In genomic region chr4:37687175-37687525, GRCh38 we compare ENCODE assay signal across 8 cellular contexts. TPM values are rescaled to one million over a fixed set of nuclear protein-coding genes. Genes with fewer than 3 reads are reported as not detected.
DNase-seq lines count a peak whose midpoint lies in the region; ATAC-seq, FAIRE-seq and TF ChIP-seq lines count a peak whose summit lies in the region.

No MANE protein-coding gene starts in this region.

- CTCF ChIA-PET in HepG2 (lab: Yijun Ruan, JAX; ENCODE audit: low intra/inter-chr PET ratio, low total read pairs) = no interaction called here

- H4K20me1 ChIP-seq in HepG2 (ENCODE audit: insufficient read depth, low read length) = no peaks in the 10 kb centered on the region

- peak overlapping the region; percentile 92 for H3K4me2 ChIP-seq in HepG2 (ENCODE audit: low read depth, low read length)

- peak overlapping the region; percentile 16 to 99 (median 92) for H3K4me3 ChIP-seq in heart right ventricle
- peak overlapping the region; percentile 64 to 75 (median 74) for H3K4me3 ChIP-seq in HepG2 (replicated peaks in 1 of 3; ENCODE audit: insufficient read depth in 1 of 3, low read depth in 2 of 3, low read length in 3 of 3)
- H3K4me3 ChIP-seq in urinary bladder (ENCODE audit: low read depth, low read length) = peak overlapping the region; percentile 42

- no peak for TF ChIP-seq RAD21 in HepG2 (CRISPR knock-in tag; IDR thresholded peaks at IDR 0.05)

- no peaks in the 10 kb centered on the region for H3K36me3 ChIP-seq in heart right ventricle
- no peaks in the 10 kb centered on the region for H3K36me3 ChIP-seq in HepG2 (replicated peaks in 1 of 2; ENCODE audit: control insufficient read depth in 1 of 2, insufficient read depth in 2 of 2, low read length in 2 of 2)
- no peaks in the 10 kb centered on the region for H3K36me3 ChIP-seq in urinary bladder (ENCODE audit: insufficient read depth)

- H3K9ac ChIP-seq in HepG2 (ENCODE audit: insufficient read depth, low read depth, low read length) = peak overlapping the region; percentile 65

- POLR2A ChIA-PET in HepG2 (lab: Yijun Ruan, JAX) = interaction anchor here (1.1 to 1.3 kb wide), 4 partner anchors 11 to 115 kb away, joined by 3 to 12 read pairs (median 6); no protein-coding TSS in a partner anchor

- TF ChIP-seq EP300 in HepG2 (IDR thresholded peaks at IDR 0.05; ENCODE audit: low read depth in 2 of 2, low read length in 2 of 2) (no peak), HepG2 (CRISPR knock-in tag; IDR thresholded peaks at IDR 0.05; ENCODE audit: borderline replicate concordance) (no peak)

- peaks cover 29% of the 10 kb centered on the region for H3K79me2 ChIP-seq in HepG2 (ENCODE audit: insufficient read depth, low read length)

- H3K27me3 ChIP-seq in heart right ventricle = no peaks in the 10 kb centered on the region
- no peaks in the 10 kb centered on the region; a peak in 1 of 5 replicates for H3K27me3 ChIP-seq in HepG2 (ENCODE audit: control insufficient read depth in 1 of 2, insufficient read depth in 2 of 2, low read length in 2 of 2)

- H2AFZ ChIP-seq in HepG2 (ENCODE audit: low read length) = peak overlapping the region; percentile 80

- H3K27ac ChIP-seq in heart right ventricle (peak overlapping the region in 9 of 10 donors; percentile 73 to 99 (median 97)), HepG2 (ENCODE audit: extremely low read length, insufficient read depth, low read length) (peak overlapping the region; percentile 63), urinary bladder (ENCODE audit: low read depth) (no peak overlapping the region)

- peaks cover 0 to 3% of the 10 kb centered on the region in 2 donors for H3K9me3 Mint-ChIP-seq in activated naive CD4-positive, alpha-beta T cell treated with anti-CD3 and anti-CD28 coated beads, Interleukin-2, amount 50 U/mL, for 72 hours

- DNase-seq in heart right ventricle = no peak
- DNase-seq in Right ventricle myocardium inferior (ENCODE audit: missing footprints) = no peak
- DNase-seq in activated naive CD4-positive, alpha-beta T cell treated with anti-CD3 and anti-CD28 coated beads, Interleukin-2, amount 50 U/mL, for 72 hours (ENCODE audit: low spot score in 2 of 2) = no peak
- no peak for DNase-seq in HepG2 (ENCODE audit: low spot score)
- no peak for DNase-seq in GM12892 (ENCODE audit: insufficient read length)
- no peak for DNase-seq in activated CD4-positive, alpha-beta T cell treated with anti-CD3 and anti-CD28 coated beads, Interleukin-2, amount 50 U/mL, for 1 hour

- intact Hi-C loops in heart right ventricle (cut with DNase I) (loop anchor here in 8 of 10 donors (5.0 to 10.0 kb wide), 9 partner anchors 52 to 348 kb away; no protein-coding TSS in a partner anchor), Right ventricle myocardium inferior (cut with DNase I) (loop anchor here (2.0 to 10.0 kb wide), 5 partner anchors 40 to 288 kb away; no protein-coding TSS in a partner anchor), HepG2 (cut with micrococcal nuclease; ENCODE audit: unreplicated experiment) (loop anchor here (5.0 to 10.0 kb wide), 2 partner anchors 95 to 978 kb away; partner anchors contain the start of gene KLF3)

- in situ Hi-C loops in HepG2 (cut with HindIII; ENCODE audit: extremely low pct_ligation_motif_present, low pct_unique_long_range_greater_than_20kb) = loop anchor here (5.0 kb wide), 1 partner anchor 85 kb away; no protein-coding TSS in a partner anchor

- peaks cover 13 to 20% of the 10 kb centered on the region in 2 donors for H3K36me3 Mint-ChIP-seq in activated naive CD4-positive, alpha-beta T cell treated with anti-CD3 and anti-CD28 coated beads, Interleukin-2, amount 50 U/mL, for 72 hours

- peaks cover 0 to 40% (median 27%) of the 10 kb centered on the region in 9 donors for H3K4me1 ChIP-seq in heart right ventricle
- peaks cover 39% of the 10 kb centered on the region for H3K4me1 ChIP-seq in HepG2 (ENCODE audit: insufficient read depth, low read length)
- no peaks in the 10 kb centered on the region for H3K4me1 ChIP-seq in urinary bladder (ENCODE audit: insufficient read depth)

- peak overlapping the region; percentile 63 to 93 for H3K27ac Mint-ChIP-seq in activated naive CD4-positive, alpha-beta T cell treated with anti-CD3 and anti-CD28 coated beads, Interleukin-2, amount 50 U/mL, for 72 hours

- WGBS in heart right ventricle, 2 donors = 30 to 34% methylated on average over 9 of the region's 9 CpGs
- WGBS in HepG2 (ENCODE audit: low lambda C conversion rate) = 9% methylated on average over 9 of the region's 9 CpGs
- 39% methylated on average over 9 of the region's 9 CpGs for WGBS in urinary bladder

- H3K9me3 ChIP-seq in heart right ventricle (no peaks in the 10 kb centered on the region), HepG2 (ENCODE audit: low read length) (no peaks in the 10 kb centered on the region)

- no peak for ATAC-seq in heart right ventricle
- no peak for ATAC-seq in Right ventricle myocardium inferior
- ATAC-seq in activated naive CD4-positive, alpha-beta T cell treated with anti-CD3 and anti-CD28 coated beads, Interleukin-2, amount 50 U/mL, for 72 hours = no peak
- no peak for ATAC-seq in HepG2
- no peak for ATAC-seq in HG02763 (IDR thresholded peaks at IDR 0.05; ENCODE audit: unreplicated experiment)

- FAIRE-seq in HepG2 (lab: Jason Lieb, UNC) (no peak), GM12892 (lab: Jason Lieb, UNC) (no peak)

- TSS peak; percentile 82 for BruUV-seq in HepG2 (replicated peaks; lab: Mats Ljungman, UMichigan)

- TF ChIP-seq POLR2A in HepG2 (IDR thresholded peaks at IDR 0.05; ENCODE audit: insufficient read depth in 1 of 2, low read depth in 2 of 2, low read length in 2 of 2) (no peak), GM12892 (IDR thresholded peaks at IDR 0.05; ENCODE audit: low read depth, low read length) (no peak)

- TF ChIP-seq CTCF in heart right ventricle (IDR thresholded peaks at IDR 0.05) = no peak
- TF ChIP-seq CTCF in HepG2 (CRISPR knock-in tag; IDR thresholded peaks at IDR 0.05) = no peak

TF ChIP-seq in HepG2, 621 proteins besides CTCF, POLR2A, EP300 and RAD21 (continues in another document):
- TF ChIP-seq RNF2 (conservative IDR thresholded peaks at IDR 0.05; ENCODE audit: low read depth) (no peak), TFDP1 (CRISPR knock-in tag; IDR thresholded peaks at IDR 0.05; ENCODE audit: borderline replicate concordance) (no peak), ZBTB25 (CRISPR knock-in tag; IDR thresholded peaks at IDR 0.05) (no peak), ZNF20 (CRISPR knock-in tag; IDR thresholded peaks at IDR 0.05) (no peak), ZNF136 (CRISPR knock-in tag; IDR thresholded peaks at IDR 0.05; ENCODE audit: low read depth) (no peak), ZNF543 (CRISPR knock-in tag; IDR thresholded peaks at IDR 0.05) (0 out of 2 replicates have a peak, but pooled peaks have one; percentile 29)

RNA-seq across cellular contexts. Expression of gene RELL1, which starts 1.0 kb away (rescaled TPM):
- total RNA-seq in heart right ventricle = 10 to 100 TPM; 18.1 to 39.9 (median 27.6) TPM
- polyA plus RNA-seq in heart right ventricle = 1 to 10 TPM; 2.3 to 2.4 TPM
- total RNA-seq in Right ventricle myocardium inferior = 23.6 TPM
- 10 to 100 TPM; 15.1 to 15.2 TPM for total RNA-seq in activated naive CD4-positive, alpha-beta T cell treated with anti-CD3 and anti-CD28 coated beads, Interleukin-2, amount 50 U/mL, for 72 hours
- 40.1 and 58.4 TPM in 2 replicates for total RNA-seq in HepG2 (2016; rRNA removed; fragmentation: Illumina TruSeq; extraction: Trizol)
- 124 and 130 TPM in 2 replicates for total RNA-seq in HepG2 (2016; cell fraction: cytosol; rRNA removed; fragmentation: Illumina TruSeq; extraction: Trizol; ENCODE audit: low read depth)
- 37.4 and 57.3 TPM in 2 replicates for total RNA-seq in HepG2 (2016; cell fraction: insoluble cytoplasmic fraction; rRNA removed; fragmentation: Illumina TruSeq; extraction: Trizol)
- 53.5 and 55.2 TPM in 2 replicates for total RNA-seq in HepG2 (2016; cell fraction: membrane; rRNA removed; fragmentation: Illumina TruSeq; extraction: Trizol)
- 36.9 and 45.2 TPM in 2 replicates for total RNA-seq in HepG2 (2016; cell fraction: nucleus; rRNA removed; fragmentation: Illumina TruSeq; extraction: Trizol)
- 8.4 and 11.1 TPM in 2 replicates for polyA plus RNA-seq in HepG2 (2011; rRNA removed)
- polyA plus RNA-seq in HepG2 (2011; cell fraction: cytosol; rRNA removed) = 9.0 and 9.6 TPM in 2 replicates
- 5.5 and 7.2 TPM in 2 replicates for polyA plus RNA-seq in HepG2 (2011; cell fraction: nucleus; rRNA removed)
- 3.1 and 3.9 TPM in 2 replicates for polyA plus RNA-seq in HepG2 (2012)
- 1.5 and 2.3 TPM in 2 replicates for polyA plus RNA-seq in HepG2 (2016; cell fraction: cytosol; fragmentation: Illumina TruSeq; extraction: Trizol; ENCODE audit: low read depth)
- 6.7 and 8.9 TPM in 2 replicates for polyA plus RNA-seq in HepG2 (2016; cell fraction: insoluble cytoplasmic fraction; fragmentation: Illumina TruSeq; extraction: Trizol; ENCODE audit: low read depth)
- polyA plus RNA-seq in HepG2 (2016; cell fraction: membrane; fragmentation: Illumina TruSeq; extraction: Trizol; ENCODE audit: low read depth) = 3.9 and 4.1 TPM in 2 replicates
- polyA plus RNA-seq in HepG2 (2016; cell fraction: nucleus; fragmentation: Illumina TruSeq; extraction: Trizol; ENCODE audit: insufficient read depth, low read depth) = 13.1 and 16.3 TPM in 2 replicates
- polyA minus RNA-seq in HepG2 (2011; rRNA and poly(A)+ RNA removed; ENCODE audit: low replicate concordance) = 7.8 and 39.4 TPM in 2 replicates
- polyA minus RNA-seq in HepG2 (2011; cell fraction: cytosol; rRNA and poly(A)+ RNA removed) = 31.9 and 37.6 TPM in 2 replicates
- 16.4 and 18.5 TPM in 2 replicates for polyA minus RNA-seq in HepG2 (2011; cell fraction: nucleus; rRNA and poly(A)+ RNA removed)
- 44.7 TPM for total RNA-seq in urinary bladder
- polyA plus RNA-seq in urinary bladder = 7.6 TPM
- polyA plus RNA-seq in GM12892 (2012; ENCODE audit: missing spikeins) = 2.0 TPM

Comparison
In these comparisons a context has a peak if more than half of its experiments do, and no peak if none do; other contexts are left out.
1. H3K4me3 ChIP-seq: peak in every context shown above with its lines; median percentile 92 in heart right ventricle; 74 in HepG2; 42 in urinary bladder.